ENCODE assay signal across 14 cellular contexts in the genomic region with DNA sequence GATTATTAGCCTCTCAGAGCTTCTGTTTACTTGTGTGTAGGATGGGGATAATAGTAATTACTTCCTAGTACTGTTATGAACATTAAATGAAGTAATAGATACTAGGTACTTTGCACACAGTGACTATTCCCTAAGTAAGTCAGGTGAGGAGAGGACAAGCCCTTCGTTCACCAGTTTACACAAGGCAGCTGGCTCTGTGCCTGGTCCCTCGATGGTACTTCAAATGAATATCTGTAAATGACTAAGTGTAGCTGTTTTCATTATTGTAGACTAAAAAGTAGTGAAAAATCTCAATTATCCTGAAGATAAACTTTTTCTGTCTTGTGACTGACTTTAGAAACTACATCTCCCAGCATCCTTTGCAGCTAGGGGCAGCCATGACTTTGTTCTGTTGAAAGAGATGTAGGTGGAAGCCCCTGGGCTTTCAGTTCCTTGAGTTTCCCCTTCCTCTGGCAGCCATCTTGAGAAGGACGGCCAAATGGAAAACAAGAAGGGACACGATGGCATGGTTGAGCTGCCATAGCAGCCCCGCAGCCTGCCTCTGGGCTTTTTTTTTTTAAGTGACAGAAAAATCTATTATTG. TPM values are rescaled to one million over a fixed set of nuclear protein-coding genes. Genes with fewer than 3 reads are reported as not detected.
DNase-seq lines count a peak whose midpoint lies in the region; ATAC-seq, FAIRE-seq and TF ChIP-seq lines count a peak whose summit lies in the region.
"Had no signal": no experiment of that assay in that cellular context is flagged by ENCODE, and none has a peak within 500 bp of the region (broad histone marks: within the 10 kb centered on the region; RNA-seq: fewer than 3 reads in every experiment).

No MANE protein-coding gene starts in this region.

- no peak for DNase-seq in CD4-positive, alpha-beta T cell
- DNase-seq in GM10266 (ENCODE audit: extremely low spot score) (peak; percentile 17), RWPE2 (ENCODE audit: low spot score) (no peak), iPS-NIHi11 (ENCODE audit: low spot score) (peak; percentile 66), GM23248 (no peak), small intestine (no peak), HuH-7.5 (ENCODE audit: low spot score) (no peak)
- no peak for DNase-seq in effector CD4-positive, alpha-beta T cell
- DNase-seq: activated T-cell treated with anti-CD3 and anti-CD28 coated beads, Interleukin-2, amount 50 U/mL, for 4 hours; DMS79 treated with DMSO at 0.1 percent for 48 hours had no signal

- no peak for FAIRE-seq in small intestine (lab: Jason Lieb, UNC)
- FAIRE-seq: frontal cortex had no signal

- CTCF ChIA-PET in CD4-positive, alpha-beta T cell (lab: Charles Lee) = interaction anchor here (0.9 to 2.9 kb wide), 2 partner anchors 11 to 243 kb away, joined by 3 to 18 read pairs; a partner anchor contains a TSS

- TF ChIP-seq CTCF in CD4-positive, alpha-beta T cell (IDR thresholded peaks at IDR 0.05) = no peak
- TF ChIP-seq CTCF in GM10266 (IDR thresholded peaks at IDR 0.05; ENCODE audit: control insufficient read depth, insufficient read depth, low read depth, missing control alignments) = no peak
- no peak for TF ChIP-seq CTCF in RWPE2 (IDR thresholded peaks at IDR 0.05; ENCODE audit: poor library complexity, severe bottlenecking)

- H3K27me3 ChIP-seq in CD4-positive, alpha-beta T cell (ENCODE audit: control insufficient read depth, insufficient read depth, low read length) = no peaks in the 10 kb centered on the region
- no peaks in the 10 kb centered on the region for H3K27me3 ChIP-seq in RWPE2 (ENCODE audit: insufficient read depth, poor library complexity, severe bottlenecking)
- H3K27me3 ChIP-seq in GM23248 (replicated peaks; ENCODE audit: insufficient read depth) = peaks cover 3% of the 10 kb centered on the region; the same call in 1 of the 2 replicates
- no peaks in the 10 kb centered on the region for H3K27me3 ChIP-seq in small intestine (ENCODE audit: control insufficient read depth in 2 of 2, insufficient read depth in 2 of 2, low read length in 2 of 2)
- H3K27me3 ChIP-seq: tibial nerve had no signal

- peak overlapping the region; percentile 54 for H3K4me3 Mint-ChIP-seq in CD4-positive, alpha-beta T cell
- H3K4me3 Mint-ChIP-seq: activated T-cell treated with anti-CD3 and anti-CD28 coated beads, Interleukin-2, amount 50 U/mL, for 4 hours had no signal

- WGBS in GM23248 (ENCODE audit: low coverage in 1 of 2, low lambda C conversion rate in 2 of 2, missing lambda C conversion rate in 2 of 2), 2 experiments = 46 to 57% methylated on average over 5 of the region's 5 CpGs
- WGBS in small intestine, 3 donors = 67 to 79% (median 72%) methylated on average over 5 of the region's 5 CpGs

- no peak overlapping the region for H3K4me2 ChIP-seq in GM23248 (ENCODE audit: unreplicated experiment)
- H3K4me2 ChIP-seq: KMS-11 had no signal

- POLR2A ChIA-PET in CD4-positive, alpha-beta T cell (lab: Charles Lee) = interaction anchor here (1.2 to 4.1 kb wide), 16 partner anchors 10 to 1227 kb away, joined by 3 to 34 read pairs (median 6); a partner anchor contains a TSS

- no peaks in the 10 kb centered on the region for H3K27me3 Mint-ChIP-seq in CD4-positive, alpha-beta T cell
- H3K27me3 Mint-ChIP-seq: central memory CD8-positive, alpha-beta T cell had no signal

- H3K4me1 Mint-ChIP-seq in CD4-positive, alpha-beta T cell (ENCODE audit: low read depth) = peaks cover 56% of the 10 kb centered on the region

- H3K9me2 ChIP-seq in GM23248 (ENCODE audit: insufficient read depth) = no peaks in the 10 kb centered on the region

- in situ Hi-C loops in GM23248 (cut with MboI) = loop anchor here (25.0 kb wide), 1 partner anchor 404 kb away; a partner anchor contains a TSS

- H3K36me3 ChIP-seq in RWPE2 (ENCODE audit: low read depth) = no peaks in the 10 kb centered on the region
- no peaks in the 10 kb centered on the region for H3K36me3 ChIP-seq in GM23248 (ENCODE audit: low read depth)
- no peaks in the 10 kb centered on the region for H3K36me3 ChIP-seq in small intestine (ENCODE audit: control insufficient read depth in 2 of 2, insufficient read depth in 2 of 2, low read length in 2 of 2)
- H3K36me3 ChIP-seq: tibial nerve had no signal

- no peaks in the 10 kb centered on the region for H3K9me3 Mint-ChIP-seq in CD4-positive, alpha-beta T cell
- H3K9me3 Mint-ChIP-seq: activated T-cell treated with anti-CD3 and anti-CD28 coated beads, Interleukin-2, amount 50 U/mL, for 4 hours; central memory CD8-positive, alpha-beta T cell had no signal

- H4K20me1 ChIP-seq in GM23248 (ENCODE audit: insufficient read depth) = no peaks in the 10 kb centered on the region

- peaks cover 20% of the 10 kb centered on the region for H3K4me1 ChIP-seq in RWPE2 (ENCODE audit: insufficient read depth, poor library complexity, severe bottlenecking)
- 0 out of 2 replicates have a peak, but pooled peaks cover 7% of the 10 kb centered on the region for H3K4me1 ChIP-seq in GM23248 (ENCODE audit: insufficient read depth)
- no peaks in the 10 kb centered on the region for H3K4me1 ChIP-seq in small intestine (ENCODE audit: control insufficient read depth in 2 of 2, insufficient read depth in 1 of 2, low read depth in 1 of 2, low read length in 1 of 2)

- H2AFZ ChIP-seq in GM23248 = no peak overlapping the region

- H3K79me2 ChIP-seq in GM23248 (ENCODE audit: insufficient read depth) = no peaks in the 10 kb centered on the region

- no peak for ATAC-seq in CD4-positive, alpha-beta T cell (ENCODE audit: poor library complexity)
- no peak for ATAC-seq in RWPE2 (ENCODE audit: low read depth)
- ATAC-seq: activated T-cell treated with anti-CD3 and anti-CD28 coated beads, Interleukin-2, amount 50 U/mL, for 4 hours had no signal

- no peaks in the 10 kb centered on the region for H3K9me3 ChIP-seq in CD4-positive, alpha-beta T cell (ENCODE audit: control insufficient read depth, low read length)
- H3K9me3 ChIP-seq in RWPE2 (ENCODE audit: severe bottlenecking) (no peaks in the 10 kb centered on the region), GM23248 (ENCODE audit: low read depth) (no peaks in the 10 kb centered on the region), small intestine (ENCODE audit: control insufficient read depth, low read depth) (no peaks in the 10 kb centered on the region)
- H3K9me3 ChIP-seq: tibial nerve had no signal

- peaks cover 12% of the 10 kb centered on the region for H3K36me3 Mint-ChIP-seq in CD4-positive, alpha-beta T cell (ENCODE audit: low read depth)

- intact Hi-C loops in CD4-positive, alpha-beta T cell (cut with DNase I, micrococcal nuclease) = loop anchor here (5.0 to 10.0 kb wide), 4 partner anchors 283 to 1203 kb away; a partner anchor contains a TSS

- H3K4me3 ChIP-seq in RWPE2 (ENCODE audit: severe bottlenecking) (no peak overlapping the region), GM23248 (no peak overlapping the region), small intestine (ENCODE audit: low read depth in 1 of 2, low read length in 2 of 2) (no peak overlapping the region)
- H3K4me3 ChIP-seq: tibial nerve had no signal

- peak overlapping the region; percentile 90 for H3K27ac Mint-ChIP-seq in CD4-positive, alpha-beta T cell

- H3F3A ChIP-seq in GM23248 (ENCODE audit: insufficient read depth) = no peaks in the 10 kb centered on the region

- H3K9ac ChIP-seq in GM23248 = no peak overlapping the region
- H3K9ac ChIP-seq: KMS-11 had no signal

- H3K27ac ChIP-seq in CD4-positive, alpha-beta T cell (ENCODE audit: low read depth, low read length) = peak overlapping the region; percentile 21
- H3K27ac ChIP-seq in RWPE2 (ENCODE audit: poor library complexity, severe bottlenecking) = peak overlapping the region; percentile 59
- no peak overlapping the region for H3K27ac ChIP-seq in GM23248
- no peak overlapping the region for H3K27ac ChIP-seq in small intestine (ENCODE audit: low read depth in 1 of 2, low read length in 1 of 2)
- H3K27ac ChIP-seq: KMS-11, tibial nerve had no signal

RNA-seq across cellular contexts. Expression of a gene that starts 11.7 kb away (rescaled TPM):
- total RNA-seq in CD4-positive, alpha-beta T cell = 10 to 100 TPM; 22.4 to 24.7 TPM
- total RNA-seq in GM23248 (2014; rRNA removed; shearing (Covaris generic)) = not detected in 2 replicates
- polyA plus RNA-seq in GM23248 (2016; fragmentation: Nextera tagmentation; extraction: Ambion mirVana) = not detected in 2 replicates
- under 1 TPM in 1 of 3 donors, not detected in 2; 0.01 TPM for polyA plus RNA-seq in small intestine

Comparison
In these comparisons a context has a peak if more than half of its experiments do, and no peak if none do; other contexts are left out.
1. DNase-seq: peak in GM10266 (single experiment) and iPS-NIHi11 (single experiment); none in CD4-positive, alpha-beta T cell (0 of 10), RWPE2 (single experiment), GM23248 (single experiment), small intestine (single experiment), HuH-7.5 (single experiment) and effector CD4-positive, alpha-beta T cell (single experiment).
2. H3K27ac ChIP-seq: peak in CD4-positive, alpha-beta T cell (single experiment) and RWPE2 (single experiment); none in GM23248 (single experiment) and small intestine (0 of 2).
3. RNA of a gene that starts 11.7 kb away (total RNA-seq): 22.4 to 24.7 TPM in CD4-positive, alpha-beta T cell; not detected in GM23248; every median in the first group is over 10 times any median in the second.